ENCODE assay signal across 27 cellular contexts in the genomic region with DNA sequence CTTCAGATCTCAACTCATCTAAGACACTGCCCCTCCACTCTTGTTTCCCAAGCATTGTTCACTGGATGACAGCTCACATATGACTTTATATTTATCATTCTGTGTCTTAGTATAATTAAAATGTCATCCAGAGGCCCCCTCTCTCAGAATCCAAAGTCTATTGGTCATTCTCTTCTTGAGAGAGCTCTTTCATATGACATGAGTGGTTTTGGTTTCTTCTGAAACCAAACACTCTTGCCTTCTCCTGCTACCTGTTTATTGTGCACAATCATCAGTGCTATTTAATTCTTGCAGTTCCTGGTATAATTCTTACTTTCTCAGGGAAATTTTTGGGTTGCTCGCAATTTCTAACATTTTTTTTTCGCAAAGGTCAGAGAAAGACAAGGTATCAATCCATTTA.
"Had no signal": no experiment of that assay in that cellular context is flagged by ENCODE, and none has a peak within 500 bp of the region (broad histone marks: within the 10 kb centered on the region; RNA-seq: fewer than 3 reads in every experiment).

No MANE protein-coding gene starts in this region.

- H3K4me1 Mint-ChIP-seq: neural crest cell; stimulated activated naive B cell treated with anti-CD40 and anti-IgM and Interleukin-4, amounts not matched to agents 10 μg/mL and 1 μg/mL and 100 μg/mL, for 72 hours had no signal

- H2AFZ ChIP-seq: hepatocyte had no signal

- H3K4me2 ChIP-seq: hepatocyte had no signal

- H3K27me3 ChIP-seq: heart right ventricle, hepatocyte, pancreas, stomach, testis, thyroid gland, transverse colon, upper lobe of right lung had no signal

- H3K9me3 ChIP-seq: heart right ventricle, lower lobe of right lung, pancreas, psoas muscle, stomach, testis, thyroid gland, transverse colon, upper lobe of right lung had no signal

- ATAC-seq: heart right ventricle; left cardiac atrium; left ventricle myocardium superior; lower lobe of right lung; naive thymus-derived CD8-positive, alpha-beta T cell; psoas muscle; sciatic nerve; stimulated activated naive B cell treated with anti-CD40 and anti-IgM and Interleukin-4, amounts not matched to agents 10 μg/mL and 1 μg/mL and 100 μg/mL, for 72 hours; stimulated activated naive CD8-positive, alpha-beta T cell treated with anti-CD3 and anti-CD28 coated beads, Interleukin-15, Interleukin-2, amounts not matched to agents 100 U/mL and 50 U/mL, for 24 hours; upper lobe of right lung had no signal

- H3K27ac Mint-ChIP-seq: naive thymus-derived CD8-positive, alpha-beta T cell; nephron; stimulated activated naive B cell treated with anti-CD40 and anti-IgM and Interleukin-4, amounts not matched to agents 10 μg/mL and 1 μg/mL and 100 μg/mL, for 72 hours had no signal

- H3K27ac ChIP-seq: heart right ventricle, lower lobe of right lung, psoas muscle, skin epidermis, stomach, testis, thyroid gland, transverse colon, upper lobe of right lung had no signal

- H3K4me3 ChIP-seq: heart right ventricle, hepatocyte, lower lobe of right lung, pancreas, psoas muscle, skin epidermis, stomach, testis, thyroid gland, transverse colon, upper lobe of right lung had no signal

- H3K4me3 Mint-ChIP-seq: naive thymus-derived CD8-positive, alpha-beta T cell; nephron; neural crest cell; stimulated activated naive B cell treated with anti-CD40 and anti-IgM and Interleukin-4, amounts not matched to agents 10 μg/mL and 1 μg/mL and 100 μg/mL, for 72 hours had no signal

- H3K36me3 ChIP-seq: heart right ventricle, lower lobe of right lung, pancreas, stomach, thyroid gland, transverse colon, upper lobe of right lung had no signal

- DNase-seq: heart right ventricle; kidney glomerular epithelial cell; left cardiac atrium; left ventricle myocardium superior; lower lobe of right lung; mammary epithelial cell; mesenchymal stem cell; naive thymus-derived CD8-positive, alpha-beta T cell; nucleus accumbens; pancreas; psoas muscle; stimulated activated CD4-positive, alpha-beta T cell treated with anti-CD3 and anti-CD28 coated beads, Interleukin-12 subunit alpha, Interleukin-12 subunit beta, amount 100 ng/mL, for 4 hours; stimulated activated CD4-positive, alpha-beta T cell treated with anti-CD3 and anti-CD28 coated beads, Interleukin-15, amount 100 ng/mL, for 24 hours; stimulated activated CD4-positive, alpha-beta T cell treated with anti-CD3 and anti-CD28 coated beads, Interleukin-2, amount 100 ng/mL, for 24 hours; stimulated activated CD4-positive, alpha-beta T cell treated with anti-CD3 and anti-CD28 coated beads, Interleukin-4, amount 100 ng/mL, for 1 hour; stimulated activated naive B cell treated with anti-CD40 and anti-IgM and Interleukin-4, amounts not matched to agents 10 μg/mL and 1 μg/mL and 100 μg/mL, for 72 hours; stimulated activated naive CD8-positive, alpha-beta T cell treated with anti-CD3 and anti-CD28 coated beads, Interleukin-15, Interleukin-2, amounts not matched to agents 100 U/mL and 50 U/mL, for 24 hours; stomach; testis; thyroid gland; transverse colon; upper lobe of right lung had no signal

- H3K9me3 Mint-ChIP-seq: naive thymus-derived CD8-positive, alpha-beta T cell; nephron; neural crest cell; stimulated activated naive B cell treated with anti-CD40 and anti-IgM and Interleukin-4, amounts not matched to agents 10 μg/mL and 1 μg/mL and 100 μg/mL, for 72 hours had no signal

- H3K4me1 ChIP-seq: heart right ventricle, lower lobe of right lung, psoas muscle, stomach, testis, thyroid gland, transverse colon, upper lobe of right lung had no signal

- H3K27me3 Mint-ChIP-seq: stimulated activated naive B cell treated with anti-CD40 and anti-IgM and Interleukin-4, amounts not matched to agents 10 μg/mL and 1 μg/mL and 100 μg/mL, for 72 hours had no signal

- H3K36me3 Mint-ChIP-seq: naive thymus-derived CD8-positive, alpha-beta T cell; stimulated activated naive B cell treated with anti-CD40 and anti-IgM and Interleukin-4, amounts not matched to agents 10 μg/mL and 1 μg/mL and 100 μg/mL, for 72 hours had no signal

- H3K79me2 ChIP-seq: hepatocyte had no signal
